ENCODE assay signal across 8 cellular contexts in the genomic region with DNA sequence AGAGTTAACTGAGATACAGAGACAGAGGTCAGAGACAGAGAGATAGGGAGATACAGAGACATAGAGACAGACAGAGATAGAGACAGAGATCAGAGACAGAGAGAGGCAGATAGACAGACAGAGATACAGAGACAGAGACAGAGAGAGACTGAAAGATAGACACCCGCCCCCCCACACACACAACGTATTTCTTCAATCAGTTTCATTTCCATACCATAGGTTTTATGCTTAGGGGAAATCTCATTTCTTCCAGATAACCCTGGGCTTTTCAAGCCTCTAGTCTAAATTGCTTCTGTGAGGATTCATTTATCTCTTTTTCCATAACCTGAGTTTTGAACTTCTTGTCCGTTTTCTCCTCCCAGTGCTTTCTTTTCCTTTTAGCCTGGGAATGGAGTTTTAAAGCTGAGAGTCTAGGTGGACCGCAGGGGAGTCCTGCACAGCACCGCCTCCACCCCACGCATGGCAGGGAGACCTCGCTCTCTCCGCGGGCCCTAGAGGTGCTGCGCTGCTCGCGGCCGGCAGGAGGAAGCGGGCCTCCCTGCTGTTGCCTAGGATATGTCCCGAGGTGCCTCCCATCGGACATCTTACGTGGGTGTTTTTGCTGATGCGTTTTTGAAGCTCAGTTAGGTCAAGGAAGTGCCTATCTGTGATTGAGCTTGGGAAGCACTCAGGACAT.
DNase-seq lines count a peak whose midpoint lies in the region; ATAC-seq and TF ChIP-seq lines count a peak whose summit lies in the region.

No MANE protein-coding gene starts in this region.

- peaks cover 4% of the 10 kb centered on the region for H3K9me3 Mint-ChIP-seq in neural progenitor cell

- peak overlapping the region; percentile 74 for H2AFZ ChIP-seq in neural progenitor cell (replicated peaks)

- no peaks in the 10 kb centered on the region for H3K79me2 ChIP-seq in neural progenitor cell (ENCODE audit: low read depth)

- no peaks in the 10 kb centered on the region for H3K9me3 ChIP-seq in neural progenitor cell (ENCODE audit: low read depth)

- DNase-seq in A172 (ENCODE audit: low spot score): peak; percentile 29
- peak; percentile 15 for DNase-seq in NCI-H345 treated with DMSO at 0.1 percent for 48 hours (lab: John Stamatoyannopoulos, UW; ENCODE audit: unreplicated experiment)
- peak; percentile 36 for DNase-seq in activated CD8-positive, alpha-beta memory T cell treated with anti-CD3 and anti-CD28 coated beads, Interleukin-2, amount 50 U/mL, for 4 hours
- DNase-seq in fibroblast of peridontal ligament (ENCODE audit: extremely low read depth): peak; percentile 42
- peak; percentile 62 for DNase-seq in neural progenitor cell (ENCODE audit: low spot score)
- DNase-seq in NCI-H146 (lab: John Stamatoyannopoulos, UW): no peak

- no peaks in the 10 kb centered on the region for H3K36me3 Mint-ChIP-seq in neural progenitor cell

- no peak overlapping the region for H3K27ac Mint-ChIP-seq in neural progenitor cell

- H3K4me1 Mint-ChIP-seq in neural progenitor cell: peaks cover 29% of the 10 kb centered on the region

- H3K27ac ChIP-seq in neural progenitor cell: no peak overlapping the region

- peaks cover 7% of the 10 kb centered on the region for H3K27me3 Mint-ChIP-seq in neural progenitor cell (ENCODE audit: insufficient read depth, low read depth)

- peak overlapping the region; percentile 37 for H3K4me3 ChIP-seq in neural progenitor cell

- no peaks in the 10 kb centered on the region for H3K36me3 ChIP-seq in neural progenitor cell

- ATAC-seq in HG02678 (IDR thresholded peaks at IDR 0.05; ENCODE audit: unreplicated experiment): peak; percentile 70

- peaks cover 50% of the 10 kb centered on the region for H3K27me3 ChIP-seq in neural progenitor cell

- H4K20me1 ChIP-seq in neural progenitor cell (ENCODE audit: low read depth): no peaks in the 10 kb centered on the region

- H3F3A ChIP-seq in neural progenitor cell (ENCODE audit: low read depth): no peaks in the 10 kb centered on the region

- peak overlapping the region; percentile 84 for H3K4me3 Mint-ChIP-seq in neural progenitor cell

- H3K9ac ChIP-seq in neural progenitor cell: no peak overlapping the region

- H3K4me1 ChIP-seq in neural progenitor cell: no peaks in the 10 kb centered on the region

- H3K4me2 ChIP-seq in neural progenitor cell: peak overlapping the region; percentile 74

- TF ChIP-seq CTCF in GM12872 (IDR thresholded peaks at IDR 0.05; ENCODE audit: insufficient read depth, low read depth, low read length): 0 out of 3 replicates have a peak, but pooled peaks have one; percentile 8
- TF ChIP-seq CTCF in neural progenitor cell (IDR thresholded peaks at IDR 0.05): no peak
